ENCODE assay signal across 15 cellular contexts in the genomic region with DNA sequence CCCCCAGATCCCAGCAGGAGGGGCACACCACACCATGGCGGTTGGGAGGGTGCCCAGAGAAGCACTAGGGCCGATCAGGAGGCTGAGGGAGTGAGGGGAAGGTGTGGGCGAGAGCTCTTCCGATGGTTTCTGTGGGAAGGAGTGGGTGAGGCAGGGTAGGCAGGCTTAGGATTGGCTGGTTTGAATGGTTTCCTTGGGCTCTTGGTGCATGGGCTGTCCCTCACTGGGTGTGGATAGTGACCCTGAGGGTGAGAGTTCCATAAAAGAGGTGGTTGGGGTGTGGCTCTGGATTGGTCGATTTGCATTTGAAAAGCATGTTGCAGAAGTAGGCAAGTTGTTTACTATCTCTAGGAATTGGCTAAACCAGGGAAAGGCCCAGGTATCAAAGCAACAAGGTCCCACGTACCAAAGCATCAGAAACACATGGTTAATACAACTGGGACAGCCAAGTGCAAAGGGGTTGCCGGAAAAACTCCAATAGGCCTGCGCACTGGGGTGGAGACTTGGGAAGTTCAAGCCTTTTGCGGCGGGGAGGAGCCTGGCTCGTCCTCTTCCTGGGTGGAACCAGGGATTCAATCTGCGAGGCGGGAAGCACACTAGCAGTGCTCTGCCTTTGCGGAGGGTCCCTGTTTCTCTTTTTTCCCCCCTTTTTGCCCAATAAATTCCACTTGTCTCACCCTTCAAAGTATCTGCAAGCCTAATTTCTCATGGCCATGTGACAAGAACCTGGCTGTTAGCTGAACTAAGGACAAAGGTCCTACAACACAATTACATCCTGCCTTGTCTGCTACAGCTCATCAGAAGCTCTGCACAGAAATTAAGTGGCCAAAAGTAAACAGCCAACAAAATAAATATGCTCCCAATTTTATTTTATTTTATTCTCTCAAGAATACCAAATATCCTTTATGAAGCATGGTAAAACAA. TPM values are rescaled to one million over a fixed set of nuclear protein-coding genes. Genes with fewer than 3 reads are reported as not detected.
A peak's percentile ranks its signal among the peaks of the same experiment; 100 is the strongest.
DNase-seq lines count a peak whose midpoint lies in the region; ATAC-seq, FAIRE-seq and TF ChIP-seq lines count a peak whose summit lies in the region.
"Had no signal": no experiment of that assay in that cellular context is flagged by ENCODE, and none has a peak within 500 bp of the region (broad histone marks: within the 10 kb centered on the region; RNA-seq: fewer than 3 reads in every experiment).

No MANE protein-coding gene starts in this region.

- peak overlapping the region; percentile 33 for H2BK5ac ChIP-seq in trophoblast cell (ENCODE audit: low read depth, low read length, poor library complexity)

- no CpG with 5 or more reads among the region's 14 CpGs for WGBS in trophoblast cell (ENCODE audit: extremely low coverage, insufficient coverage, insufficient read length)

- no peaks in the 10 kb centered on the region for H4K20me1 ChIP-seq in keratinocyte (ENCODE audit: control insufficient read depth, extremely low read depth, insufficient read depth, low read length)

- H3K9me3 ChIP-seq in CD4-positive, alpha-beta T cell (ENCODE audit: control insufficient read depth, low read length) = no peaks in the 10 kb centered on the region
- H3K9me3 ChIP-seq in keratinocyte (ENCODE audit: control insufficient read depth, low read depth, low read length) = no peaks in the 10 kb centered on the region
- peaks cover 2% of the 10 kb centered on the region for H3K9me3 ChIP-seq in trophoblast cell (ENCODE audit: insufficient read depth, low read depth, low read length)

- no peak overlapping the region for H3K23ac ChIP-seq in trophoblast cell (ENCODE audit: low read length)

- H3K4me2 ChIP-seq in keratinocyte (ENCODE audit: control insufficient read depth, extremely low read depth, insufficient read depth, low read depth, low read length) (no peak overlapping the region), trophoblast cell (ENCODE audit: low read length) (no peak overlapping the region)

- DNase-seq in CD4-positive, alpha-beta T cell = no peak
- DNase-seq in UCSD-AML1 (lab: John Stamatoyannopoulos, UW; ENCODE audit: unreplicated experiment) (peak; percentile 52), keratinocyte (ENCODE audit: low read depth, low spot score) (no peak), trophoblast cell (no peak), foreskin fibroblast (no peak), NOMO-1 (lab: John Stamatoyannopoulos, UW; ENCODE audit: unreplicated experiment in 2 of 2) (no peak), MV-4-11 (lab: John Stamatoyannopoulos, UW) (no peak)
- DNase-seq: activated gamma-delta T cell; GDM1; stimulated activated CD4-positive, alpha-beta T cell treated with anti-CD3 and anti-CD28 coated beads, Interleukin-2, amount 100 ng/mL, for 48 hours; stimulated activated naive CD4-positive, alpha-beta T cell treated with Interleukin-2 at 50 U/mL for 16 hours had no signal

- H3K9ac ChIP-seq in keratinocyte (ENCODE audit: control insufficient read depth, extremely low read depth, insufficient read depth, low read length) (no peak overlapping the region), trophoblast cell (ENCODE audit: low read length) (no peak overlapping the region)

- POLR2A ChIA-PET in CD4-positive, alpha-beta T cell (lab: Charles Lee) = interaction anchor here (0.6 to 1.7 kb wide), 2 partner anchors 48 to 427 kb away, joined by 3 to 8 read pairs; no protein-coding TSS in a partner anchor

- FAIRE-seq in keratinocyte (lab: Jason Lieb, UNC) = no peak

- no peak for TF ChIP-seq CTCF in CD4-positive, alpha-beta T cell (IDR thresholded peaks at IDR 0.05)
- no peak for TF ChIP-seq CTCF in keratinocyte (optimal IDR thresholded peaks at IDR 0.05 in 1 of 3, IDR thresholded peaks at IDR 0.05 in 1 of 3, conservative IDR thresholded peaks at IDR 0.05 in 1 of 3; ENCODE audit: extremely low read depth in 1 of 3, insufficient read depth in 2 of 3, low read length in 3 of 3)
- no peak for TF ChIP-seq CTCF in foreskin fibroblast (IDR thresholded peaks at IDR 0.05; ENCODE audit: low read depth, low read length)

- peaks cover 11% of the 10 kb centered on the region for H3K4me1 ChIP-seq in keratinocyte (ENCODE audit: control insufficient read depth, extremely low read depth, insufficient read depth, low read length)
- H3K4me1 ChIP-seq in trophoblast cell (ENCODE audit: control insufficient read depth in 1 of 2, insufficient read depth in 2 of 2, low read length in 2 of 2) = peaks cover 5 to 13% of the 10 kb centered on the region in 2 experiments

- H2BK120ac ChIP-seq in trophoblast cell (ENCODE audit: insufficient read depth, low read length, poor library complexity) = peak overlapping the region; percentile 48

- H3K27me3 Mint-ChIP-seq in CD4-positive, alpha-beta T cell = no peaks in the 10 kb centered on the region

- H4K8ac ChIP-seq in trophoblast cell (ENCODE audit: low read depth, low read length) = no peak overlapping the region

- CTCF ChIA-PET in CD4-positive, alpha-beta T cell (lab: Charles Lee) = no interaction called here

- H2BK12ac ChIP-seq in trophoblast cell (ENCODE audit: low read length) = peak overlapping the region; percentile 81

- no peak overlapping the region for H3K27ac ChIP-seq in CD4-positive, alpha-beta T cell (ENCODE audit: low read depth, low read length)
- H3K27ac ChIP-seq in keratinocyte (ENCODE audit: control insufficient read depth, insufficient read depth, low read length) = no peak overlapping the region
- no peak overlapping the region for H3K27ac ChIP-seq in trophoblast cell (ENCODE audit: low read depth, low read length)

- H3K14ac ChIP-seq in trophoblast cell (ENCODE audit: low read length) = peak overlapping the region; percentile 47

- no peaks in the 10 kb centered on the region for H3K36me3 Mint-ChIP-seq in CD4-positive, alpha-beta T cell (ENCODE audit: low read depth)

- no peaks in the 10 kb centered on the region for H3K9me1 ChIP-seq in keratinocyte (ENCODE audit: control insufficient read depth, extremely low read depth, insufficient read depth, low read length)

- H3K4me3 ChIP-seq in keratinocyte (ENCODE audit: control insufficient read depth in 2 of 3, extremely low read depth in 1 of 3, insufficient read depth in 2 of 3, low read depth in 1 of 3, low read length in 3 of 3) (no peak overlapping the region), trophoblast cell (ENCODE audit: low read depth, low read length) (no peak overlapping the region), foreskin fibroblast (ENCODE audit: low read depth in 1 of 2, low read length in 2 of 2) (no peak overlapping the region)

- H3K18ac ChIP-seq in trophoblast cell (ENCODE audit: low read length) = peak overlapping the region; percentile 22

- peak overlapping the region; percentile 55 for H2AK5ac ChIP-seq in trophoblast cell (ENCODE audit: low read length)

- H4K12ac ChIP-seq in trophoblast cell (ENCODE audit: low read depth, low read length) = no peak overlapping the region

- H3K36me3 ChIP-seq in keratinocyte (ENCODE audit: control insufficient read depth in 2 of 2, extremely low read depth in 1 of 2, insufficient read depth in 2 of 2, low read length in 2 of 2) (no peaks in the 10 kb centered on the region), trophoblast cell (ENCODE audit: control insufficient read depth in 1 of 2, insufficient read depth in 2 of 2, low read length in 2 of 2) (no peaks in the 10 kb centered on the region)

- ATAC-seq in CD4-positive, alpha-beta T cell (ENCODE audit: poor library complexity) = no peak
- ATAC-seq in GM18511 (IDR thresholded peaks at IDR 0.05; ENCODE audit: unreplicated experiment) = no peak
- ATAC-seq: activated CD4-positive, CD25-positive, alpha-beta regulatory T cell treated with anti-CD3 and anti-CD28 coated beads, Interleukin-2, amount 50 U/mL, for 24 hours; HCT116 had no signal

- no peak overlapping the region for H3K4ac ChIP-seq in trophoblast cell (ENCODE audit: low read depth, low read length)

- peak overlapping the region; percentile 31 for H2AFZ ChIP-seq in keratinocyte (ENCODE audit: control insufficient read depth, low read length)
- H2AFZ ChIP-seq in trophoblast cell (ENCODE audit: insufficient read depth, low read length, poor library complexity) = no peak overlapping the region

- H3K79me2 ChIP-seq in keratinocyte (ENCODE audit: control insufficient read depth, insufficient read depth, low read length) = no peaks in the 10 kb centered on the region
- no peaks in the 10 kb centered on the region for H3K79me2 ChIP-seq in trophoblast cell (ENCODE audit: control insufficient read depth, insufficient read depth, low read length, poor library complexity)

- H3K4me1 Mint-ChIP-seq in CD4-positive, alpha-beta T cell (ENCODE audit: low read depth) = peaks cover 34% of the 10 kb centered on the region

- H3K9me3 Mint-ChIP-seq in CD4-positive, alpha-beta T cell = no peaks in the 10 kb centered on the region
- H3K9me3 Mint-ChIP-seq: central memory CD8-positive, alpha-beta T cell had no signal

- H3K79me1 ChIP-seq in trophoblast cell (ENCODE audit: low read length) = peaks cover 15% of the 10 kb centered on the region

- H3K27ac Mint-ChIP-seq in CD4-positive, alpha-beta T cell = peak overlapping the region; percentile 57

- dilution Hi-C loops in keratinocyte (cut with MboI; ENCODE audit: extremely low pct_ligation_motif_present, low sequenced_read_pairs) = no loop called here

- no peaks in the 10 kb centered on the region for H3K27me3 ChIP-seq in CD4-positive, alpha-beta T cell (ENCODE audit: control insufficient read depth, insufficient read depth, low read length)
- H3K27me3 ChIP-seq in keratinocyte (ENCODE audit: control insufficient read depth, extremely low read depth, insufficient read depth, low read length) (no peaks in the 10 kb centered on the region), trophoblast cell (ENCODE audit: insufficient read depth, low read length) (no peaks in the 10 kb centered on the region)

- no peak overlapping the region for H3K4me3 Mint-ChIP-seq in CD4-positive, alpha-beta T cell
- H3K4me3 Mint-ChIP-seq: central memory CD8-positive, alpha-beta T cell had no signal

- intact Hi-C loops in CD4-positive, alpha-beta T cell (cut with DNase I, micrococcal nuclease) = no loop called here

- peak overlapping the region; percentile 77 for H4K91ac ChIP-seq in trophoblast cell (ENCODE audit: low read depth, low read length)

RNA-seq across cellular contexts. Expression of a gene that starts 43.2 kb away (rescaled TPM):
- total RNA-seq in CD4-positive, alpha-beta T cell = under 1 TPM; 0.31 to 0.47 TPM
- polyA plus RNA-seq in keratinocyte = 24.6 to 57.3 TPM (median 47.7 TPM) in 3 replicates
- 4.9 TPM for polyA plus RNA-seq in keratinocyte (2011; ENCODE audit: low read depth)
- polyA plus RNA-seq in keratinocyte (2011; cell fraction: cytosol; rRNA removed) = 17.5 and 22.7 TPM in 2 replicates
- 21.9 and 23.7 TPM in 2 replicates for polyA plus RNA-seq in keratinocyte (2011; cell fraction: nucleus; rRNA removed)
- 14.9 and 38.8 TPM in 2 replicates for polyA plus RNA-seq in keratinocyte (2012; ENCODE audit: low replicate concordance)
- polyA minus RNA-seq in keratinocyte = 16.9 to 36.7 TPM (median 32.0 TPM) in 3 replicates
- polyA minus RNA-seq in keratinocyte (2011; cell fraction: cytosol; rRNA and poly(A)+ RNA removed) = 11.9 TPM
- 9.6 and 10.4 TPM in 2 replicates for polyA minus RNA-seq in keratinocyte (2011; cell fraction: nucleus; rRNA and poly(A)+ RNA removed)
- polyA plus RNA-seq in trophoblast cell (2013) = 1.0 and 1.4 TPM in 2 replicates
